Comparison of ENCODE assay signal across 13 cellular contexts in the genomic region with DNA sequence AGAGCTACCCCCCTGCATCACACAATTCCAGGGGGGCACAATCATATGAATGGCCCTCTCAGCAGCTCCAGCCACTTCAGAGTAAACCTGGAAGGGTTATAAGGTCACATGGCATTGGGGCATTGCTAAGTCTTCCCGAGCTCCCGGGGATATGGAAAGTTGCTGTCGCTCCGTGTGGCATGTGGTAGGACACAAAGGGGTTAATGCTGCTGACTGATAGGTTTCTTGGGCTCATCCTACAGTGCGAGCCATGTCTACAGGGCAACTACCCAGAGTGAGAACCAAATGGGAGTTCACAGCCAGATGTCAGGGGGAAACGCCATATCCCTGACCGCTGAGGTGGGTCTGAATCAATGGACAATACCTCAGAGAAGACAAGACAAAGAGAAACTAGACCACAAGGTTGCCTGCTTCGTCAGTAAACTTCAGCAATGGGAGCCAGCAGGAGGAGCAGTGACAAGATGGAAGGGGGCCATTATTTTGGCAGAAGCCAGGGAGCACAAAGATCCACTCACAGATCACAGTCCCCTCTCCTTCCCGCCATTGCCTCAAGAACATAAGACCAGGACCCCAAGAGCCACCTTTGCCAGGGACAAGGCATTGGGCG. TPM values are rescaled to one million over a fixed set of nuclear protein-coding genes. Genes with fewer than 3 reads are reported as not detected.
DNase-seq lines count a peak whose midpoint lies in the region; ATAC-seq, FAIRE-seq and TF ChIP-seq lines count a peak whose summit lies in the region.
"Had no signal": no experiment of that assay in that cellular context is flagged by ENCODE, and none has a peak within 500 bp of the region (broad histone marks: within the 10 kb centered on the region; RNA-seq: fewer than 3 reads in every experiment).

No MANE protein-coding gene starts in this region.

- FAIRE-seq in astrocyte (lab: Jason Lieb, UNC): no peak

- no peaks in the 10 kb centered on the region for H3K27me3 ChIP-seq in astrocyte (ENCODE audit: insufficient read depth, low read length)
- H3K27me3 ChIP-seq: hepatocyte had no signal

- TF ChIP-seq CTCF in HFFc6 (IDR thresholded peaks at IDR 0.05): no peak; the same call in 1 of the 2 replicates
- TF ChIP-seq CTCF in astrocyte (IDR thresholded peaks at IDR 0.05; ENCODE audit: insufficient read depth, low read depth, low read length): no peak

- no peaks in the 10 kb centered on the region for H3K36me3 Mint-ChIP-seq in HFFc6 (ENCODE audit: low read depth)
- no peaks in the 10 kb centered on the region for H3K36me3 Mint-ChIP-seq in astrocyte (ENCODE audit: low read depth, unreplicated experiment)
- H3K36me3 Mint-ChIP-seq: type B pancreatic cell had no signal

- no peaks in the 10 kb centered on the region for H3K79me2 ChIP-seq in astrocyte (ENCODE audit: insufficient read depth, low read length)
- H3K79me2 ChIP-seq: hepatocyte had no signal

- no peaks in the 10 kb centered on the region for H3K9me3 ChIP-seq in astrocyte (ENCODE audit: insufficient read depth, low read depth, low read length)
- H3K9me3 ChIP-seq: lower lobe of right lung had no signal

- no peak overlapping the region for H3K9ac ChIP-seq in astrocyte (ENCODE audit: low read length)
- H3K9ac ChIP-seq: KMS-11 had no signal

- no peaks in the 10 kb centered on the region for H3K36me3 ChIP-seq in astrocyte (ENCODE audit: insufficient read depth, low read length)
- H3K36me3 ChIP-seq: lower lobe of right lung had no signal

- H3K4me3 Mint-ChIP-seq in HFFc6 (peak overlapping the region; percentile 34), astrocyte (ENCODE audit: unreplicated experiment) (no peak overlapping the region)
- H3K4me3 Mint-ChIP-seq: neural crest cell, type B pancreatic cell had no signal

- no peak for ATAC-seq in HG03025 (IDR thresholded peaks at IDR 0.05; ENCODE audit: low FRiP score, unreplicated experiment)
- ATAC-seq: lower lobe of right lung had no signal

- peak overlapping the region; percentile 39 for H2AFZ ChIP-seq in astrocyte (ENCODE audit: low read depth, low read length)
- H2AFZ ChIP-seq: hepatocyte had no signal

- H3K27me3 Mint-ChIP-seq in HFFc6 (ENCODE audit: insufficient read depth) (peaks cover 15% of the 10 kb centered on the region), astrocyte (ENCODE audit: low read depth, unreplicated experiment) (no peaks in the 10 kb centered on the region)

- H3K27ac Mint-ChIP-seq in HFFc6: no peak overlapping the region
- no peak overlapping the region for H3K27ac Mint-ChIP-seq in astrocyte (ENCODE audit: unreplicated experiment)
- H3K27ac Mint-ChIP-seq: type B pancreatic cell had no signal

- H3K4me1 Mint-ChIP-seq in HFFc6 (ENCODE audit: low read depth) (peaks cover 13% of the 10 kb centered on the region; the same call in 1 of the 2 replicates), astrocyte (ENCODE audit: low read depth, unreplicated experiment) (no peaks in the 10 kb centered on the region)
- H3K4me1 Mint-ChIP-seq: neural crest cell had no signal

- no peaks in the 10 kb centered on the region for H3K4me1 ChIP-seq in astrocyte (ENCODE audit: insufficient read depth, low read length)
- H3K4me1 ChIP-seq: lower lobe of right lung had no signal

- no peaks in the 10 kb centered on the region for H4K20me1 ChIP-seq in astrocyte (ENCODE audit: insufficient read depth, low read length)

- no peak overlapping the region for H3K4me3 ChIP-seq in astrocyte (ENCODE audit: insufficient read depth, low read depth, low read length)
- H3K4me3 ChIP-seq: hepatocyte, lower lobe of right lung had no signal

- H3K27ac ChIP-seq in astrocyte (ENCODE audit: low read depth, low read length): no peak overlapping the region
- H3K27ac ChIP-seq: hepatocyte, KMS-11, lower lobe of right lung had no signal

- DNase-seq in ELF-1 (ENCODE audit: low read depth, low spot score) (peak; percentile 33), HFFc6 (no peak), astrocyte (ENCODE audit: low read depth) (no peak), iris pigment epithelial cell (ENCODE audit: low read depth) (peak; percentile 7), COLO829 (ENCODE audit: low spot score) (no peak)
- no peak for DNase-seq in central memory CD4-positive, alpha-beta T cell
- DNase-seq in activated effector memory CD4-positive, alpha-beta T cell treated with anti-CD3 and anti-CD28 coated beads, Interleukin-2, amount 50 U/mL, for 16 hours: no peak
- DNase-seq: lower lobe of right lung had no signal

- H3K4me2 ChIP-seq in astrocyte (ENCODE audit: low read length): peak overlapping the region; percentile 24
- H3K4me2 ChIP-seq: hepatocyte, KMS-11 had no signal

- H3K9me3 Mint-ChIP-seq in HFFc6: no peaks in the 10 kb centered on the region
- H3K9me3 Mint-ChIP-seq in astrocyte (ENCODE audit: unreplicated experiment): no peaks in the 10 kb centered on the region
- H3K9me3 Mint-ChIP-seq: neural crest cell, type B pancreatic cell had no signal

RNA-seq across cellular contexts. Expression of a gene that starts 52.4 kb away (rescaled TPM):
- not detected for total RNA-seq in HFFc6 (2021; fragmentation: NEBNext Ultra II Directional; extraction: Animal tissue kit (Norgen Biotek cat#: 25700))
- not detected in 2 replicates for total RNA-seq in astrocyte
- total RNA-seq: hepatocyte, lower lobe of right lung had no signal

Comparison
In these comparisons a context has a peak if more than half of its experiments do, and no peak if none do; other contexts are left out.
1. DNase-seq: peak in ELF-1 (single experiment) and iris pigment epithelial cell (single experiment); none in HFFc6 (single experiment), astrocyte (single experiment), central memory CD4-positive, alpha-beta T cell (single experiment), activated effector memory CD4-positive, alpha-beta T cell treated with anti-CD3 and anti-CD28 coated beads, Interleukin-2, amount 50 U/mL, for 16 hours (single experiment) and COLO829 (single experiment).